In the genomic region with DNA sequence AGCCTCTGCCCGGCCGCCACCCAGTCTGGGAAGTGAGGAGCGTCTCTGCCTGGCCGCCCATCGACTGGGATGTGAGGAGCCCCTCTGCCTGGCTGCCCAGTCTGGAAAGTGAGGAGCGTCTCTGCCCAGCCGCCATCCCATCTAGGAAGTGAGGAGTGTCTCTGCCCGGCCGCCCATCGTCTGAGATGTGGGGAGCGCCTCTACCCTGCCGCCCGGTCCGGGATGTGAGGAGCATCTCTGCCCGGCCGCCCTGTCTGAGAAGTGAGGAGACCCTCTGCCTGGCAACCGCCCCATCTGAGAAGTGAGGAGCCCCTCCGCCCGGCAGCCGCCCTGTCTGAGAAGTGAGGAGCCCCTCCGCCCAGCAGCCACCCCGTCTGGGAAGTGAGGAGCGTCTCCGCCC, we compare ENCODE assay signal across 1 cellular context. TPM values are rescaled to one million over a fixed set of nuclear protein-coding genes. Genes with fewer than 3 reads are reported as not detected.
"Had no signal": no experiment of that assay in that cellular context is flagged by ENCODE, and none has a peak within 500 bp of the region (broad histone marks: within the 10 kb centered on the region; RNA-seq: fewer than 3 reads in every experiment).

No MANE protein-coding gene starts in this region.

RNA-seq across cellular contexts. Expression of a gene that starts 43.6 kb away (rescaled TPM):
- total RNA-seq: GM12878 had no signal
- polyA plus RNA-seq: GM12878 had no signal
